9 cellular contexts compared by ENCODE assay signal in genomic region chr9:137606734-137607138, GRCh38. TPM values are rescaled to one million over a fixed set of nuclear protein-coding genes. Genes with fewer than 3 reads are reported as not detected.
DNase-seq lines count a peak whose midpoint lies in the region; ATAC-seq and TF ChIP-seq lines count a peak whose summit lies in the region.
"Had no signal": no experiment of that assay in that cellular context is flagged by ENCODE, and none has a peak within 500 bp of the region (broad histone marks: within the 10 kb centered on the region; RNA-seq: fewer than 3 reads in every experiment).

No MANE protein-coding gene starts in this region.

- H3K27ac Mint-ChIP-seq in activated CD4-positive, alpha-beta memory T cell treated with anti-CD3 and anti-CD28 coated beads, Interleukin-2, amount 10 ng/mL, durations not matched to agents 7 days and 5 days, result peak overlapping the region; percentile 69

- POLR2A ChIA-PET in activated CD4-positive, alpha-beta memory T cell treated with anti-CD3 and anti-CD28 coated beads, Interleukin-2, amount 10 ng/mL, durations not matched to agents 7 days and 5 days (lab: Charles Lee), result interaction anchor here (1.4 kb wide), 1 partner anchor 12 kb away, joined by 4 read pairs; the partner anchor contains the start of gene EHMT1

- no peak overlapping the region for H3K27ac ChIP-seq in GM23248
- H3K27ac ChIP-seq in hepatocyte, result peak overlapping the region; percentile 99
- H3K27ac ChIP-seq in skeletal muscle tissue (ENCODE audit: low read depth, low read length), result no peak overlapping the region

- no peak for TF ChIP-seq CTCF in hepatocyte (IDR thresholded peaks at IDR 0.05; ENCODE audit: poor library complexity)

- H3K79me2 ChIP-seq in GM23248 (ENCODE audit: insufficient read depth) (peaks cover 15% of the 10 kb centered on the region; the same call in 1 of the 2 replicates), hepatocyte (peaks cover 52% of the 10 kb centered on the region)

- peaks cover 4% of the 10 kb centered on the region for H3K36me3 Mint-ChIP-seq in activated CD4-positive, alpha-beta memory T cell treated with anti-CD3 and anti-CD28 coated beads, Interleukin-2, amount 10 ng/mL, durations not matched to agents 7 days and 5 days (ENCODE audit: low read depth)

- no peaks in the 10 kb centered on the region for H3F3A ChIP-seq in GM23248 (ENCODE audit: insufficient read depth)

- peak; percentile 36 for DNase-seq in GM23248
- DNase-seq in activated CD4-positive, alpha-beta memory T cell treated with anti-CD3 and anti-CD28 coated beads, Interleukin-2, amount 10 ng/mL, durations not matched to agents 7 days and 5 days, result no peak
- DNase-seq in hepatocyte (ENCODE audit: low spot score), result no peak
- DNase-seq in superior temporal gyrus (ENCODE audit: extremely low spot score), result no peak
- no peak for DNase-seq in NCI-H1048 (lab: John Stamatoyannopoulos, UW)
- DNase-seq in NCI-H1105 (lab: John Stamatoyannopoulos, UW), result no peak
- DNase-seq: midbrain had no signal

- H2AFZ ChIP-seq in GM23248 (no peak overlapping the region), hepatocyte (no peak overlapping the region)

- H3K9me3 ChIP-seq in GM23248 (ENCODE audit: low read depth), result no peaks in the 10 kb centered on the region
- H3K9me3 ChIP-seq in hepatocyte (ENCODE audit: low read depth), result no peaks in the 10 kb centered on the region
- no peaks in the 10 kb centered on the region for H3K9me3 ChIP-seq in skeletal muscle tissue (ENCODE audit: control insufficient read depth in 3 of 3, low read length in 3 of 3)

- H3K9me2 ChIP-seq in GM23248 (ENCODE audit: insufficient read depth) (no peaks in the 10 kb centered on the region), hepatocyte (replicated peaks; ENCODE audit: insufficient read depth) (no peaks in the 10 kb centered on the region)

- peak overlapping the region; percentile 70 for H3K9ac ChIP-seq in GM23248
- peak overlapping the region; percentile 54 to 87 (median 70) for H3K9ac ChIP-seq in skeletal muscle tissue (ENCODE audit: low read depth in 1 of 3, low read length in 3 of 3)

- ATAC-seq in HG02763 (IDR thresholded peaks at IDR 0.05; ENCODE audit: unreplicated experiment), result no peak

- no peaks in the 10 kb centered on the region for H3K27me3 ChIP-seq in GM23248 (replicated peaks; ENCODE audit: insufficient read depth)
- no peaks in the 10 kb centered on the region for H3K27me3 ChIP-seq in hepatocyte
- H3K27me3 ChIP-seq in skeletal muscle tissue (ENCODE audit: control insufficient read depth in 3 of 3, insufficient read depth in 3 of 3, low read length in 3 of 3), result no peaks in the 10 kb centered on the region

- 24 to 27% methylated on average over 13 of the region's 13 CpGs for WGBS in GM23248 (ENCODE audit: low coverage in 1 of 2, low lambda C conversion rate in 2 of 2, missing lambda C conversion rate in 2 of 2), 2 experiments
- 55% methylated on average over 13 of the region's 13 CpGs for whole genome bisulfite sequencing in hepatocyte (ENCODE audit: low lambda C conversion rate, missing lambda C conversion rate)

- no peaks in the 10 kb centered on the region for H3K9me3 Mint-ChIP-seq in activated CD4-positive, alpha-beta memory T cell treated with anti-CD3 and anti-CD28 coated beads, Interleukin-2, amount 10 ng/mL, durations not matched to agents 7 days and 5 days

- in situ Hi-C loops in GM23248 (cut with MboI), result no loop called here

- peak overlapping the region; percentile 76 for H3K4me3 Mint-ChIP-seq in activated CD4-positive, alpha-beta memory T cell treated with anti-CD3 and anti-CD28 coated beads, Interleukin-2, amount 10 ng/mL, durations not matched to agents 7 days and 5 days

- CTCF ChIA-PET in activated CD4-positive, alpha-beta memory T cell treated with anti-CD3 and anti-CD28 coated beads, Interleukin-2, amount 10 ng/mL, durations not matched to agents 7 days and 5 days (lab: Charles Lee), result no interaction called here

- peaks cover 4% of the 10 kb centered on the region for H3K27me3 Mint-ChIP-seq in activated CD4-positive, alpha-beta memory T cell treated with anti-CD3 and anti-CD28 coated beads, Interleukin-2, amount 10 ng/mL, durations not matched to agents 7 days and 5 days

- H3K4me1 ChIP-seq in GM23248 (ENCODE audit: insufficient read depth) (peaks cover 9% of the 10 kb centered on the region), hepatocyte (ENCODE audit: insufficient read depth) (peaks cover 33% of the 10 kb centered on the region), skeletal muscle tissue (ENCODE audit: control insufficient read depth in 3 of 3, insufficient read depth in 3 of 3, low read length in 3 of 3) (peaks cover 15 to 35% (median 23%) of the 10 kb centered on the region in 3 donors)

- H3K4me2 ChIP-seq in GM23248 (ENCODE audit: unreplicated experiment) (peak overlapping the region; percentile 55), hepatocyte (peak overlapping the region; percentile 96)

- peaks cover 34% of the 10 kb centered on the region for H3K4me1 Mint-ChIP-seq in activated CD4-positive, alpha-beta memory T cell treated with anti-CD3 and anti-CD28 coated beads, Interleukin-2, amount 10 ng/mL, durations not matched to agents 7 days and 5 days

- H3K36me3 ChIP-seq in GM23248 (ENCODE audit: low read depth), result no peaks in the 10 kb centered on the region
- no peaks in the 10 kb centered on the region for H3K36me3 ChIP-seq in hepatocyte (replicated peaks; ENCODE audit: insufficient read depth, low read depth)
- H3K36me3 ChIP-seq in skeletal muscle tissue (ENCODE audit: control insufficient read depth in 3 of 3, insufficient read depth in 3 of 3, low read length in 3 of 3), result peaks cover 0 to 3% (median 0%) of the 10 kb centered on the region in 3 donors

- H4K20me1 ChIP-seq in GM23248 (ENCODE audit: insufficient read depth) (no peaks in the 10 kb centered on the region), hepatocyte (ENCODE audit: insufficient read depth, poor library complexity, severe bottlenecking) (peaks cover 20% of the 10 kb centered on the region)

- H3K4me3 ChIP-seq in GM23248 (peak overlapping the region; percentile 78), hepatocyte (peak overlapping the region; percentile 94), skeletal muscle tissue (ENCODE audit: low read length in 3 of 3) (peak overlapping the region; percentile 59 to 79 (median 76))

RNA-seq across cellular contexts. Expression of gene ARRDC1, which starts 1.2 kb away (rescaled TPM):
- 26.9 and 37.1 TPM in 2 replicates for total RNA-seq in GM23248 (2014; rRNA removed; shearing (Covaris generic))
- polyA plus RNA-seq in GM23248 (2016; fragmentation: Nextera tagmentation; extraction: Ambion mirVana) (21.0 and 22.0 TPM in 2 replicates), hepatocyte (102 and 109 TPM in 2 replicates)
- 10 to 100 TPM; 49.8 to 55.9 TPM for total RNA-seq in activated CD4-positive, alpha-beta memory T cell treated with anti-CD3 and anti-CD28 coated beads, Interleukin-2, amount 10 ng/mL, durations not matched to agents 7 days and 5 days
- total RNA-seq in hepatocyte (62.7 and 86.0 TPM in 2 replicates), skeletal muscle tissue (14.6 TPM)

RNA-seq across cellular contexts. Expression of gene EHMT1, which starts 12.1 kb away (rescaled TPM):
- total RNA-seq in GM23248 (2014; rRNA removed; shearing (Covaris generic)), result 26.8 and 43.6 TPM in 2 replicates
- polyA plus RNA-seq in GM23248 (2016; fragmentation: Nextera tagmentation; extraction: Ambion mirVana) (31.0 and 33.7 TPM in 2 replicates), hepatocyte (47.0 and 47.7 TPM in 2 replicates)
- 10 to 100 TPM; 87.1 to 91.4 TPM for total RNA-seq in activated CD4-positive, alpha-beta memory T cell treated with anti-CD3 and anti-CD28 coated beads, Interleukin-2, amount 10 ng/mL, durations not matched to agents 7 days and 5 days
- total RNA-seq in hepatocyte (40.6 and 46.0 TPM in 2 replicates), skeletal muscle tissue (43.3 TPM)

RNA-seq across cellular contexts. Expression of gene ZMYND19, which starts 16.4 kb away (rescaled TPM):
- 29.6 and 35.0 TPM in 2 replicates for total RNA-seq in GM23248 (2014; rRNA removed; shearing (Covaris generic))
- polyA plus RNA-seq in GM23248 (2016; fragmentation: Nextera tagmentation; extraction: Ambion mirVana) (6.1 and 11.6 TPM in 2 replicates), hepatocyte (46.9 and 50.3 TPM in 2 replicates)
- total RNA-seq in activated CD4-positive, alpha-beta memory T cell treated with anti-CD3 and anti-CD28 coated beads, Interleukin-2, amount 10 ng/mL, durations not matched to agents 7 days and 5 days, result 10 to 100 TPM; 24.0 to 25.4 TPM
- total RNA-seq in hepatocyte (20.4 and 24.3 TPM in 2 replicates), skeletal muscle tissue (13.0 TPM)

RNA-seq across cellular contexts. Expression of gene DPH7, which starts 28.0 kb away (rescaled TPM):
- total RNA-seq in GM23248 (2014; rRNA removed; shearing (Covaris generic)), result 27.0 and 32.6 TPM in 2 replicates
- polyA plus RNA-seq in GM23248 (2016; fragmentation: Nextera tagmentation; extraction: Ambion mirVana) (24.1 and 26.7 TPM in 2 replicates), hepatocyte (36.9 and 45.5 TPM in 2 replicates)
- 10 to 100 TPM; 31.9 to 34.2 TPM for total RNA-seq in activated CD4-positive, alpha-beta memory T cell treated with anti-CD3 and anti-CD28 coated beads, Interleukin-2, amount 10 ng/mL, durations not matched to agents 7 days and 5 days
- total RNA-seq in hepatocyte (26.8 and 28.3 TPM in 2 replicates), skeletal muscle tissue (13.0 TPM)

RNA-seq across cellular contexts. Expression of gene MRPL41, which starts 55.1 kb away (rescaled TPM):
- 28.7 and 42.9 TPM in 2 replicates for total RNA-seq in GM23248 (2014; rRNA removed; shearing (Covaris generic))
- polyA plus RNA-seq in GM23248 (2016; fragmentation: Nextera tagmentation; extraction: Ambion mirVana) (97.6 and 99.8 TPM in 2 replicates), hepatocyte (86.0 and 94.5 TPM in 2 replicates)
- 10 to 100 TPM; 51.6 to 52.6 TPM for total RNA-seq in activated CD4-positive, alpha-beta memory T cell treated with anti-CD3 and anti-CD28 coated beads, Interleukin-2, amount 10 ng/mL, durations not matched to agents 7 days and 5 days
- total RNA-seq in hepatocyte (34.7 and 36.6 TPM in 2 replicates), skeletal muscle tissue (32.9 TPM)
